Comparison of ENCODE assay signal across 11 cellular contexts in the genomic region with DNA sequence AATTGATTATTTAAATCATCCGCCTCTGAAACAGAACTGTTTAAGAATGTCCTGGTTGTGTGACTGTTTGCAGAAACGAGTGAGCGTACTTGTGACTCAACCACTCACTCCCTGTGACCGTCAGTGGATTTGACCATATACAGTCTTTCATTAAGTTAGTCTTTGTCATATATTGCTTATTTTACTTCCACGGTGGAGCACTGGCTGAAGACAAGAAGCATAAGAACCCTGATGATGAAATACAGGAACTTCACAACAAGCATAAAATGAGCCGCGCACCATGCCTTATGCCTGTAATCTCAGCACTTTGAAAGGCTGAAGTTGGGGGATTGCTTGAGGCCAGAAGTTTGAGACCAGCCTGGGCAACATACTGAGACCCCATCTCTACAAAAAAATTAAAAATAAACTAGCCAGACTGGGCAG.
A peak's percentile ranks its signal among the peaks of the same experiment; 100 is the strongest.
DNase-seq lines count a peak whose midpoint lies in the region; ATAC-seq, FAIRE-seq and TF ChIP-seq lines count a peak whose summit lies in the region.
"Had no signal": no experiment of that assay in that cellular context is flagged by ENCODE, and none has a peak within 500 bp of the region (broad histone marks: within the 10 kb centered on the region; RNA-seq: fewer than 3 reads in every experiment).

No MANE protein-coding gene starts in this region.

- H3K9me3 ChIP-seq in AG04450 (ENCODE audit: control insufficient read depth, insufficient read depth, low read length), result no peaks in the 10 kb centered on the region
- no peaks in the 10 kb centered on the region for H3K9me3 ChIP-seq in HEK293 (ENCODE audit: control insufficient read depth, insufficient read depth, low read depth, low read length)
- H3K9me3 ChIP-seq in HepG2 (ENCODE audit: low read length), result no peaks in the 10 kb centered on the region
- H3K9me3 ChIP-seq in thyroid gland, result no peaks in the 10 kb centered on the region

- H4K20me1 ChIP-seq in HepG2 (ENCODE audit: insufficient read depth, low read length), result no peaks in the 10 kb centered on the region

- TF ChIP-seq RAD21 in HepG2 (CRISPR knock-in tag; IDR thresholded peaks at IDR 0.05), result no peak

- no peaks in the 10 kb centered on the region for H3K36me3 Mint-ChIP-seq in activated T-helper 17 cell treated with anti-CD3 and anti-CD28 coated beads, Interleukin-2, amount 50 U/mL, for 72 hours (ENCODE audit: low read depth)
- H3K36me3 Mint-ChIP-seq: activated naive CD8-positive, alpha-beta T cell had no signal

- in situ Hi-C loops in HepG2 (cut with HindIII; ENCODE audit: extremely low pct_ligation_motif_present, low pct_unique_long_range_greater_than_20kb), result no loop called here

- FAIRE-seq in HepG2 (lab: Jason Lieb, UNC), result no peak
- FAIRE-seq: endometrium had no signal

- peak overlapping the region; percentile 91 for H3K27ac Mint-ChIP-seq in activated T-helper 17 cell treated with anti-CD3 and anti-CD28 coated beads, Interleukin-2, amount 50 U/mL, for 72 hours
- H3K27ac Mint-ChIP-seq: activated naive CD8-positive, alpha-beta T cell had no signal

- H3K9ac ChIP-seq in HepG2 (ENCODE audit: insufficient read depth, low read depth, low read length), result no peak overlapping the region

- CTCF ChIA-PET in AG04450 (lab: Charles Lee), result no interaction called here
- CTCF ChIA-PET in HEK293 (lab: Yijun Ruan, JAX), result interaction anchor here (0.8 kb wide), 1 partner anchor 111 kb away, joined by 4 read pairs; no protein-coding TSS in a partner anchor
- CTCF ChIA-PET in HepG2 (lab: Yijun Ruan, JAX; ENCODE audit: low intra/inter-chr PET ratio, low total read pairs), result no interaction called here

- H3K4me3 ChIP-seq in AG04450 (ENCODE audit: low read depth, low read length), result no peak overlapping the region
- H3K4me3 ChIP-seq in HEK293 (ENCODE audit: low read depth, low read length), result no peak overlapping the region
- H3K4me3 ChIP-seq in HepG2 (replicated peaks in 1 of 3; ENCODE audit: insufficient read depth in 1 of 3, low read depth in 2 of 3, low read length in 3 of 3), result no peak overlapping the region
- no peak overlapping the region for H3K4me3 ChIP-seq in thyroid gland (replicated peaks in 1 of 3)

- no peak for TF ChIP-seq CTCF in AG04450 (IDR thresholded peaks at IDR 0.05; ENCODE audit: low read depth, low read length)
- no peak for TF ChIP-seq CTCF in HEK293 (tag by site-specific recombination; IDR thresholded peaks at IDR 0.05)
- no peak for TF ChIP-seq CTCF in HepG2 (CRISPR knock-in tag; IDR thresholded peaks at IDR 0.05)
- TF ChIP-seq CTCF in thyroid gland (IDR thresholded peaks at IDR 0.05), result no peak
- no peak for TF ChIP-seq CTCF in omental fat pad (IDR thresholded peaks at IDR 0.05)

- no peak overlapping the region for H3K4me2 ChIP-seq in HepG2 (ENCODE audit: low read depth, low read length)

- peak overlapping the region; percentile 63 for H3K27ac ChIP-seq in AG04450 (ENCODE audit: low read depth, low read length)
- no peak overlapping the region for H3K27ac ChIP-seq in HEK293 (ENCODE audit: extremely low read depth, low read depth, low read length)
- no peak overlapping the region for H3K27ac ChIP-seq in HepG2 (ENCODE audit: extremely low read length, insufficient read depth, low read length)
- no peak overlapping the region for H3K27ac ChIP-seq in thyroid gland

- no peaks in the 10 kb centered on the region for H3K36me3 ChIP-seq in HEK293 (ENCODE audit: control insufficient read depth in 2 of 2, insufficient read depth in 1 of 2, low read length in 2 of 2)
- no peaks in the 10 kb centered on the region for H3K36me3 ChIP-seq in HepG2 (replicated peaks in 1 of 2; ENCODE audit: control insufficient read depth in 1 of 2, insufficient read depth in 2 of 2, low read length in 2 of 2)
- no peaks in the 10 kb centered on the region for H3K36me3 ChIP-seq in thyroid gland

- no peaks in the 10 kb centered on the region for H3K79me2 ChIP-seq in HepG2 (ENCODE audit: insufficient read depth, low read length)

- peak; percentile 33 for ATAC-seq in activated T-helper 17 cell treated with anti-CD3 and anti-CD28 coated beads, Interleukin-2, amount 50 U/mL, for 72 hours (replicated peaks)
- no peak for ATAC-seq in left lobe of liver
- ATAC-seq in HepG2, result no peak
- no peak for ATAC-seq in omental fat pad (ENCODE audit: low FRiP score)

- POLR2A ChIA-PET in AG04450 (lab: Yijun Ruan, JAX), result no interaction called here
- POLR2A ChIA-PET in HEK293 (lab: Yijun Ruan, JAX), result no interaction called here
- POLR2A ChIA-PET in HepG2 (lab: Yijun Ruan, JAX), result no interaction called here

- 93% methylated on average over 7 of the region's 7 CpGs for WGBS in HepG2 (ENCODE audit: low lambda C conversion rate)
- WGBS in thyroid gland, 2 donors, result 87 to 88% methylated on average over 7 of the region's 7 CpGs

- no peaks in the 10 kb centered on the region for H3K9me3 Mint-ChIP-seq in activated T-helper 17 cell treated with anti-CD3 and anti-CD28 coated beads, Interleukin-2, amount 50 U/mL, for 72 hours

- no peaks in the 10 kb centered on the region for H3K4me1 ChIP-seq in HEK293 (ENCODE audit: control insufficient read depth, insufficient read depth, low read length)
- peaks cover 25% of the 10 kb centered on the region; the same call in 1 of the 2 replicates for H3K4me1 ChIP-seq in HepG2 (ENCODE audit: insufficient read depth, low read length)
- H3K4me1 ChIP-seq in thyroid gland, result peaks cover 7 to 19% of the 10 kb centered on the region in 2 donors

- peak overlapping the region; percentile 50 for H3K4me3 Mint-ChIP-seq in activated T-helper 17 cell treated with anti-CD3 and anti-CD28 coated beads, Interleukin-2, amount 50 U/mL, for 72 hours
- H3K4me3 Mint-ChIP-seq: activated naive CD8-positive, alpha-beta T cell had no signal

- BruUV-seq in HepG2 (replicated peaks; lab: Mats Ljungman, UMichigan), result no TSS peak

- peaks cover 3% of the 10 kb centered on the region for H3K27me3 Mint-ChIP-seq in activated T-helper 17 cell treated with anti-CD3 and anti-CD28 coated beads, Interleukin-2, amount 50 U/mL, for 72 hours
- H3K27me3 Mint-ChIP-seq: activated naive CD8-positive, alpha-beta T cell had no signal

- no peak for TF ChIP-seq POLR2A in HepG2 (IDR thresholded peaks at IDR 0.05; ENCODE audit: insufficient read depth in 1 of 2, low read depth in 2 of 2, low read length in 2 of 2)
- TF ChIP-seq POLR2A in thyroid gland (IDR thresholded peaks at IDR 0.05), result no peak

- H3K4me1 Mint-ChIP-seq in activated T-helper 17 cell treated with anti-CD3 and anti-CD28 coated beads, Interleukin-2, amount 50 U/mL, for 72 hours, result peaks cover 27% of the 10 kb centered on the region

- no peaks in the 10 kb centered on the region for H3K27me3 ChIP-seq in AG04450 (ENCODE audit: control insufficient read depth, insufficient read depth, low read length)
- H3K27me3 ChIP-seq in HepG2 (ENCODE audit: control insufficient read depth in 1 of 2, insufficient read depth in 2 of 2, low read length in 2 of 2), result no peaks in the 10 kb centered on the region
- H3K27me3 ChIP-seq in thyroid gland, result no peaks in the 10 kb centered on the region

- no peak overlapping the region for H2AFZ ChIP-seq in HepG2 (ENCODE audit: low read length)

- intact Hi-C loops in HepG2 (cut with micrococcal nuclease; ENCODE audit: unreplicated experiment) (no loop called here), thyroid gland (cut with DNase I) (no loop called here)

- DNase-seq in AG04450 (ENCODE audit: low read depth, low spot score) (peak; percentile 86), left lobe of liver (ENCODE audit: low spot score) (peak; percentile 32), LoVo (ENCODE audit: low spot score) (no peak), HepG2 (ENCODE audit: low spot score) (no peak), thyroid gland (no peak), omental fat pad (ENCODE audit: low spot score) (no peak)
- DNase-seq: Kasumi-1 had no signal

- TF ChIP-seq EP300 in HepG2 (IDR thresholded peaks at IDR 0.05; ENCODE audit: low read depth in 2 of 2, low read length in 2 of 2) (no peak), HepG2 (CRISPR knock-in tag; IDR thresholded peaks at IDR 0.05; ENCODE audit: borderline replicate concordance) (no peak)

TF ChIP-seq in HEK293, 187 proteins besides CTCF, POLR2A, EP300 and RAD21:
- peak; percentile 67; the same call in 1 of the 2 replicates for TF ChIP-seq ZNF121 (tag by site-specific recombination; IDR thresholded peaks at IDR 0.05)
- peak; percentile 64 for TF ChIP-seq FEZF1 (tag by site-specific recombination; IDR thresholded peaks at IDR 0.05)
- TF ChIP-seq ZBTB7A (tag by site-specific recombination; IDR thresholded peaks at IDR 0.05; ENCODE audit: low read depth), result no peak
- no peak for TF ChIP-seq ZNF239 (tag by site-specific recombination; IDR thresholded peaks at IDR 0.05)

TF ChIP-seq in HepG2, 621 proteins besides CTCF, POLR2A, EP300 and RAD21:
- no peak for TF ChIP-seq ZNF784 (CRISPR knock-in tag; IDR thresholded peaks at IDR 0.05; ENCODE audit: borderline replicate concordance)
- TF ChIP-seq, protein P1, sequence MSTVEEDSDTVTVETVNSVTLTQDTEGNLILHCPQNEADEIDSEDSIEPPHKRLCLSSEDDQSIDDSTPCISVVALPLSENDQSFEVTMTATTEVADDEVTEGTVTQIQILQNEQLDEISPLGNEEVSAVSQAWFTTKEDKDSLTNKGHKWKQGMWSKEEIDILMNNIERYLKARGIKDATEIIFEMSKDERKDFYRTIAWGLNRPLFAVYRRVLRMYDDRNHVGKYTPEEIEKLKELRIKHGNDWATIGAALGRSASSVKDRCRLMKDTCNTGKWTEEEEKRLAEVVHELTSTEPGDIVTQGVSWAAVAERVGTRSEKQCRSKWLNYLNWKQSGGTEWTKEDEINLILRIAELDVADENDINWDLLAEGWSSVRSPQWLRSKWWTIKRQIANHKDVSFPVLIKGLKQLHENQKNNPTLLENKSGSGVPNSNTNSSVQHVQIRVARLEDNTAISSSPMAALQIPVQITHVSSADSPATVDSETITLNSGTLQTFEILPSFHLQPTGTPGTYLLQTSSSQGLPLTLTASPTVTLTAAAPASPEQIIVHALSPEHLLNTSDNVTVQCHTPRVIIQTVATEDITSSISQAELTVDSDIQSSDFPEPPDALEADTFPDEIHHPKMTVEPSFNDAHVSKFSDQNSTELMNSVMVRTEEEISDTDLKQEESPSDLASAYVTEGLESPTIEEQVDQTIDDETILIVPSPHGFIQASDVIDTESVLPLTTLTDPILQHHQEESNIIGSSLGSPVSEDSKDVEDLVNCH (CRISPR knock-in tag; IDR thresholded peaks at IDR 0.05), result no peak

Comparison
In these comparisons a context has a peak if more than half of its experiments do, and no peak if none do; other contexts are left out.
1. DNase-seq: peak in AG04450 (single experiment) and left lobe of liver (single experiment); none in LoVo (single experiment), HepG2 (single experiment), thyroid gland (0 of 2) and omental fat pad (single experiment).